18 cellular contexts compared by ENCODE assay signal in genomic region chr4:125522588-125522987, GRCh38.
"Had no signal": no experiment of that assay in that cellular context is flagged by ENCODE, and none has a peak within 500 bp of the region (broad histone marks: within the 10 kb centered on the region; RNA-seq: fewer than 3 reads in every experiment).

No MANE protein-coding gene starts in this region.

- H3K4me1 Mint-ChIP-seq: naive thymus-derived CD4-positive, alpha-beta T cell; nephron progenitor cell had no signal

- H3K36me3 ChIP-seq: esophagus squamous epithelium, gastroesophageal sphincter, ovary had no signal

- FAIRE-seq: kidney, small intestine, urothelium cell line had no signal

- H3K9me3 Mint-ChIP-seq: nephron progenitor cell, type B pancreatic cell had no signal

- H3K27ac ChIP-seq: esophagus squamous epithelium, gastroesophageal sphincter, ovary had no signal

- H3K27ac Mint-ChIP-seq: naive thymus-derived CD4-positive, alpha-beta T cell; nephron progenitor cell; type B pancreatic cell had no signal

- DNase-seq: effector memory CD4-positive, alpha-beta T cell; esophagus squamous epithelium; foreskin fibroblast; glutamatergic neuron; kidney; left colon; left ventricle myocardium superior; naive thymus-derived CD4-positive, alpha-beta T cell; nephron progenitor cell; nucleus accumbens; small intestine; stimulated activated CD4-positive, alpha-beta T cell treated with anti-CD3 and anti-CD28 coated beads, Interleukin-12 subunit alpha, Interleukin-12 subunit beta, amount 100 ng/mL, for 4 hours; stimulated activated naive CD4-positive, alpha-beta T cell treated with Interleukin-2 at 50 U/mL for 16 hours had no signal

- H3K36me3 Mint-ChIP-seq: naive thymus-derived CD4-positive, alpha-beta T cell; type B pancreatic cell had no signal

- H3K4me3 ChIP-seq: esophagus squamous epithelium, gastroesophageal sphincter, ovary had no signal

- H3K4me3 Mint-ChIP-seq: naive thymus-derived CD4-positive, alpha-beta T cell; nephron progenitor cell; type B pancreatic cell had no signal

- ATAC-seq: gastroesophageal sphincter; left colon; left ventricle myocardium superior; naive thymus-derived CD4-positive, alpha-beta T cell; right cardiac atrium had no signal

- H3K9me3 ChIP-seq: esophagus squamous epithelium, gastroesophageal sphincter, ovary had no signal

- H3K27me3 ChIP-seq: esophagus squamous epithelium, gastroesophageal sphincter, ovary had no signal

- H3K27me3 Mint-ChIP-seq: naive thymus-derived CD4-positive, alpha-beta T cell had no signal

- H3K4me1 ChIP-seq: esophagus squamous epithelium, gastroesophageal sphincter had no signal
